Comparison of ENCODE assay signal across 3 cellular contexts in genomic region chr11:67494371-67495233, GRCh38.
TF ChIP-seq lines count a peak whose summit lies in the region.

No MANE protein-coding gene starts in this region.

TF ChIP-seq in SK-N-SH, 30 proteins besides CTCF, POLR2A, EP300 and RAD21:
- no peak for TF ChIP-seq IRF3 (IDR thresholded peaks at IDR 0.05; ENCODE audit: low read depth, low read length)
- no peak for TF ChIP-seq CHD2 (IDR thresholded peaks at IDR 0.05; ENCODE audit: low read length, partially characterized antibody)
- no peak for TF ChIP-seq FOXJ3 (CRISPR knock-in tag; IDR thresholded peaks at IDR 0.05)
- TF ChIP-seq ELF1 (IDR thresholded peaks at IDR 0.05) = no peak
- no peak for TF ChIP-seq RFX5 (IDR thresholded peaks at IDR 0.05; ENCODE audit: low read length)
- TF ChIP-seq PBX3 (IDR thresholded peaks at IDR 0.05) = no peak
- no peak for TF ChIP-seq TEAD4 (IDR thresholded peaks at IDR 0.05; ENCODE audit: borderline replicate concordance, insufficient read depth)
- no peak for TF ChIP-seq RXRA (IDR thresholded peaks at IDR 0.05; ENCODE audit: borderline replicate concordance, low read depth)
- no peak for TF ChIP-seq RCOR1 (IDR thresholded peaks at IDR 0.05; ENCODE audit: low read length)
- no peak for TF ChIP-seq SIN3A (IDR thresholded peaks at IDR 0.05; ENCODE audit: borderline replicate concordance, low read depth, low read length)
- TF ChIP-seq EZH2phosphoT487 (IDR thresholded peaks at IDR 0.05; ENCODE audit: borderline replicate concordance, low read depth) = no peak

TF ChIP-seq in SK-N-SH treated with all-trans-retinoic acid at 6 μM for 48 hours, 23 proteins besides CTCF, POLR2A, EP300 and RAD21:
- TF ChIP-seq ZNF8 (CRISPR knock-in tag; IDR thresholded peaks at IDR 0.05) (no peak), ESRRG (CRISPR knock-in tag; IDR thresholded peaks at IDR 0.05) (no peak), PPARA (CRISPR knock-in tag; IDR thresholded peaks at IDR 0.05; ENCODE audit: borderline replicate concordance) (no peak), TOX (CRISPR knock-in tag; IDR thresholded peaks at IDR 0.05; ENCODE audit: borderline replicate concordance) (no peak), CSDC2 (CRISPR knock-in tag; IDR thresholded peaks at IDR 0.05) (no peak), GLIS3 (CRISPR knock-in tag; IDR thresholded peaks at IDR 0.05) (no peak), ZC3H10 (CRISPR knock-in tag; IDR thresholded peaks at IDR 0.05) (no peak), ZNF565 (CRISPR knock-in tag; conservative IDR thresholded peaks at IDR 0.05; ENCODE audit: low read depth) (no peak), ZFP30 (CRISPR knock-in tag; IDR thresholded peaks at IDR 0.05) (no peak), ZFP3 (CRISPR knock-in tag; IDR thresholded peaks at IDR 0.05) (no peak), BACH2 (CRISPR knock-in tag; IDR thresholded peaks at IDR 0.05; ENCODE audit: borderline replicate concordance) (no peak), SNAI2 (CRISPR knock-in tag; IDR thresholded peaks at IDR 0.05) (no peak), CREB5 (CRISPR knock-in tag; IDR thresholded peaks at IDR 0.05; ENCODE audit: low read depth) (no peak)
- TF ChIP-seq, protein P1, sequence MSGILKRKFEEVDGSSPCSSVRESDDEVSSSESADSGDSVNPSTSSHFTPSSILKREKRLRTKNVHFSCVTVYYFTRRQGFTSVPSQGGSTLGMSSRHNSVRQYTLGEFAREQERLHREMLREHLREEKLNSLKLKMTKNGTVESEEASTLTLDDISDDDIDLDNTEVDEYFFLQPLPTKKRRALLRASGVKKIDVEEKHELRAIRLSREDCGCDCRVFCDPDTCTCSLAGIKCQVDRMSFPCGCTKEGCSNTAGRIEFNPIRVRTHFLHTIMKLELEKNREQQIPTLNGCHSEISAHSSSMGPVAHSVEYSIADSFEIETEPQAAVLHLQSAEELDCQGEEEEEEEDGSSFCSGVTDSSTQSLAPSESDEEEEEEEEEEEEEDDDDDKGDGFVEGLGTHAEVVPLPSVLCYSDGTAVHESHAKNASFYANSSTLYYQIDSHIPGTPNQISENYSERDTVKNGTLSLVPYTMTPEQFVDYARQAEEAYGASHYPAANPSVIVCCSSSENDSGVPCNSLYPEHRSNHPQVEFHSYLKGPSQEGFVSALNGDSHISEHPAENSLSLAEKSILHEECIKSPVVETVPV (CRISPR knock-in tag; IDR thresholded peaks at IDR 0.05) = no peak
- TF ChIP-seq, protein P2, sequence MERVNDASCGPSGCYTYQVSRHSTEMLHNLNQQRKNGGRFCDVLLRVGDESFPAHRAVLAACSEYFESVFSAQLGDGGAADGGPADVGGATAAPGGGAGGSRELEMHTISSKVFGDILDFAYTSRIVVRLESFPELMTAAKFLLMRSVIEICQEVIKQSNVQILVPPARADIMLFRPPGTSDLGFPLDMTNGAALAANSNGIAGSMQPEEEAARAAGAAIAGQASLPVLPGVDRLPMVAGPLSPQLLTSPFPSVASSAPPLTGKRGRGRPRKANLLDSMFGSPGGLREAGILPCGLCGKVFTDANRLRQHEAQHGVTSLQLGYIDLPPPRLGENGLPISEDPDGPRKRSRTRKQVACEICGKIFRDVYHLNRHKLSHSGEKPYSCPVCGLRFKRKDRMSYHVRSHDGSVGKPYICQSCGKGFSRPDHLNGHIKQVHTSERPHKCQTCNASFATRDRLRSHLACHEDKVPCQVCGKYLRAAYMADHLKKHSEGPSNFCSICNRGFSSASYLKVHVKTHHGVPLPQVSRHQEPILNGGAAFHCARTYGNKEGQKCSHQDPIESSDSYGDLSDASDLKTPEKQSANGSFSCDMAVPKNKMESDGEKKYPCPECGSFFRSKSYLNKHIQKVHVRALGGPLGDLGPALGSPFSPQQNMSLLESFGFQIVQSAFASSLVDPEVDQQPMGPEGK (CRISPR knock-in tag; IDR thresholded peaks at IDR 0.05; ENCODE audit: borderline replicate concordance) = no peak

TF ChIP-seq in GM12878, 131 proteins besides CTCF, POLR2A, EP300 and RAD21:
- TF ChIP-seq GATAD2B (conservative IDR thresholded peaks at IDR 0.05; ENCODE audit: low read depth) (no peak), RUNX3 (IDR thresholded peaks at IDR 0.05; ENCODE audit: low read length) (no peak), ZNF622 (IDR thresholded peaks at IDR 0.05) (no peak), E2F8 (IDR thresholded peaks at IDR 0.05; ENCODE audit: low read depth, partially characterized antibody) (no peak), MTA2 (IDR thresholded peaks at IDR 0.05; ENCODE audit: low read depth) (no peak), CEBPZ (IDR thresholded peaks at IDR 0.05; ENCODE audit: low read depth, low read length) (no peak), PAX8 (IDR thresholded peaks at IDR 0.05) (no peak)
- TF ChIP-seq, protein P3, sequence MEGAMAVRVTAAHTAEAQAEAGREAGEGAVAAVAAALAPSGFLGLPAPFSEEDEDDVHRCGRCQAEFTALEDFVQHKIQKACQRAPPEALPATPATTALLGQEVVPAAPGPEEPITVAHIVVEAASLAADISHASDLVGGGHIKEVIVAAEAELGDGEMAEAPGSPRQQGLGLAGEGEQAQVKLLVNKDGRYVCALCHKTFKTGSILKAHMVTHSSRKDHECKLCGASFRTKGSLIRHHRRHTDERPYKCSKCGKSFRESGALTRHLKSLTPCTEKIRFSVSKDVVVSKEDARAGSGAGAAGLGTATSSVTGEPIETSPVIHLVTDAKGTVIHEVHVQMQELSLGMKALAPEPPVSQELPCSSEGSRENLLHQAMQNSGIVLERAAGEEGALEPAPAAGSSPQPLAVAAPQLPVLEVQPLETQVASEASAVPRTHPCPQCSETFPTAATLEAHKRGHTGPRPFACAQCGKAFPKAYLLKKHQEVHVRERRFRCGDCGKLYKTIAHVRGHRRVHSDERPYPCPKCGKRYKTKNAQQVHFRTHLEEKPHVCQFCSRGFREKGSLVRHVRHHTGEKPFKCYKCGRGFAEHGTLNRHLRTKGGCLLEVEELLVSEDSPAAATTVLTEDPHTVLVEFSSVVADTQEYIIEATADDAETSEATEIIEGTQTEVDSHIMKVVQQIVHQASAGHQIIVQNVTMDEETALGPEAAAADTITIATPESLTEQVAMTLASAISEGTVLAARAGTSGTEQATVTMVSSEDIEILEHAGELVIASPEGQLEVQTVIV (IDR thresholded peaks at IDR 0.05; ENCODE audit: borderline replicate concordance, partially characterized antibody) = no peak
